Comparison of ENCODE assay signal across 24 cellular contexts in genomic region chr5:171221931-171222330, GRCh38.
"Had no signal": no experiment of that assay in that cellular context is flagged by ENCODE, and none has a peak within 500 bp of the region (broad histone marks: within the 10 kb centered on the region; RNA-seq: fewer than 3 reads in every experiment).

No MANE protein-coding gene starts in this region.

- H3K9me3 Mint-ChIP-seq: naive thymus-derived CD8-positive, alpha-beta T cell; stimulated activated memory B cell treated with anti-CD40 and anti-IgM and Interleukin-4, amounts not matched to agents 10 μg/mL and 1 μg/mL and 100 μg/mL, for 72 hours; stimulated activated naive CD8-positive, alpha-beta T cell treated with anti-CD3 and anti-CD28 coated beads, Interleukin-15, amount 100 ng/mL, for 72 hours had no signal

- H3K27me3 Mint-ChIP-seq: type B pancreatic cell had no signal

- H3K4me3 Mint-ChIP-seq: naive thymus-derived CD8-positive, alpha-beta T cell; nephron; neural crest cell; stimulated activated memory B cell treated with anti-CD40 and anti-IgM and Interleukin-4, amounts not matched to agents 10 μg/mL and 1 μg/mL and 100 μg/mL, for 72 hours; stimulated activated naive CD8-positive, alpha-beta T cell treated with anti-CD3 and anti-CD28 coated beads, Interleukin-15, amount 100 ng/mL, for 72 hours; type B pancreatic cell had no signal

- H3K4me3 ChIP-seq: left lung, lower lobe of right lung, pancreas, right atrium auricular region, right lobe of liver, smooth muscle cell, tibial nerve, uterus had no signal

- H3K27ac Mint-ChIP-seq: naive thymus-derived CD8-positive, alpha-beta T cell; nephron; stimulated activated memory B cell treated with anti-CD40 and anti-IgM and Interleukin-4, amounts not matched to agents 10 μg/mL and 1 μg/mL and 100 μg/mL, for 72 hours; stimulated activated naive CD8-positive, alpha-beta T cell treated with anti-CD3 and anti-CD28 coated beads, Interleukin-15, amount 100 ng/mL, for 72 hours; type B pancreatic cell had no signal

- H3K36me3 Mint-ChIP-seq: naive thymus-derived CD8-positive, alpha-beta T cell; stimulated activated memory B cell treated with anti-CD40 and anti-IgM and Interleukin-4, amounts not matched to agents 10 μg/mL and 1 μg/mL and 100 μg/mL, for 72 hours; type B pancreatic cell had no signal

- H3K4me1 Mint-ChIP-seq: nephron; neural crest cell; stimulated activated memory B cell treated with anti-CD40 and anti-IgM and Interleukin-4, amounts not matched to agents 10 μg/mL and 1 μg/mL and 100 μg/mL, for 72 hours; stimulated activated naive CD8-positive, alpha-beta T cell treated with anti-CD3 and anti-CD28 coated beads, Interleukin-15, amount 100 ng/mL, for 72 hours had no signal

- DNase-seq: left colon; left lung; lower lobe of right lung; mammary epithelial cell; mesenchymal stem cell; naive thymus-derived CD8-positive, alpha-beta T cell; nucleus accumbens; pancreas; right lobe of liver; stimulated activated CD4-positive, alpha-beta T cell treated with anti-CD3 and anti-CD28 coated beads, Interleukin-1b, Interleukin-23, amount 100 ng/mL, for 48 hours; stimulated activated CD4-positive, alpha-beta T cell treated with anti-CD3 and anti-CD28 coated beads, Interleukin-2, amount 100 ng/mL, for 48 hours; stimulated activated CD4-positive, alpha-beta T cell treated with anti-CD3 and anti-CD28 coated beads, Interleukin-4, amount 100 ng/mL, for 4 hours; stimulated activated CD8-positive, alpha-beta memory T cell treated with anti-CD3 and anti-CD28 coated beads, Interleukin-4, amount 100 ng/mL, for 48 hours; stimulated activated naive CD4-positive, alpha-beta T cell treated with Interleukin-2 at 50 U/mL for 16 hours; stimulated activated naive CD8-positive, alpha-beta T cell treated with anti-CD3 and anti-CD28 coated beads, Interleukin-15, amount 100 ng/mL, for 72 hours; substantia nigra; uterus had no signal

- ATAC-seq: left colon; left lung; lower lobe of right lung; naive thymus-derived CD8-positive, alpha-beta T cell; pancreas; right lobe of liver; stimulated activated memory B cell treated with anti-CD40 and anti-IgM and Interleukin-4, amounts not matched to agents 10 μg/mL and 1 μg/mL and 100 μg/mL, for 72 hours; stimulated activated naive CD8-positive, alpha-beta T cell treated with anti-CD3 and anti-CD28 coated beads, Interleukin-15, amount 100 ng/mL, for 72 hours had no signal
